ENCODE assay signal across 25 cellular contexts in the genomic region with DNA sequence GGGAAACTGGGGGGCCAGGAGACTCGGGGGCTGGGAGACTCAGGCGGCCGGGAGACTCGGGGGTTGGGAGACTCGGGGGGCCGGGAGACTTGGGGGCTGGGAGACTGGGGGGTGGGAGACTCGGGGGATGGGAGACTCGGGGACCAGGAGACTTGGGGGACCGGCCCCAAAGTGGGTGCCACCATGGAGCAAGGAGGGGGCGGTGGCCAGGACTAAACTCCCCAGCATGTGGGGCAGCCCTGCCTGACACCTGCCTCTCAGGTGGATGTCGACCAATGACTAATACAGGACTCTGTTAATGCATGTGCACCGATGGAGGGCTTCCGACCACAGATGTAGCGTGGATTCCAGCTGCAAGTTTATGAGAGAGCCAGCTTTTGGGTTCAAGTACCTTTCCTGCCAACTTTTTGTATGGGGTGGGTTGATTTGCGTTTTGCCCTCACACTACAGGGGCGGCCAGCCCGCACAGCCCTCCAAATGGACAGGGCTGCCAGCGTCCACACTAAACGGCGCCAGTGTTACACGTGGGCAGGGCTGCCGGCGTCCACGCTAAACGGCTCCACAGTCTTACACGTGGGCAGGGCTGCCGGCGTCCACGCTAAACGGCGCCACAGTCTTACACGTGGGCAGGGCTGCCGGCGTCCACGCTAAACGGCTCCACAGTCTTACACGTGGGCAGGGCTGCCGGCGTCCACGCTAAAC.
DNase-seq lines count a peak whose midpoint lies in the region; ATAC-seq and TF ChIP-seq lines count a peak whose summit lies in the region.
"Had no signal": no experiment of that assay in that cellular context is flagged by ENCODE, and none has a peak within 500 bp of the region (broad histone marks: within the 10 kb centered on the region; RNA-seq: fewer than 3 reads in every experiment).

No MANE protein-coding gene starts in this region.

- H3K36me3 ChIP-seq in heart left ventricle = peaks cover 0 to 31% (median 0%) of the 10 kb centered on the region in 9 donors
- H3K36me3 ChIP-seq in right atrium auricular region = no peaks in the 10 kb centered on the region
- no peaks in the 10 kb centered on the region for H3K36me3 ChIP-seq in endodermal cell (ENCODE audit: control insufficient read depth, insufficient read depth, low read length)
- H3K36me3 ChIP-seq in mucosa of descending colon (ENCODE audit: low read depth) = no peaks in the 10 kb centered on the region
- H3K36me3 ChIP-seq in transverse colon = no peaks in the 10 kb centered on the region
- no peaks in the 10 kb centered on the region for H3K36me3 ChIP-seq in PC-9 (ENCODE audit: low read depth)
- H3K36me3 ChIP-seq: adrenal gland, suprapubic skin, uterus had no signal

- no peak for TF ChIP-seq POLR2A in heart left ventricle (IDR thresholded peaks at IDR 0.05)
- TF ChIP-seq POLR2A in transverse colon (IDR thresholded peaks at IDR 0.05) = no peak

- H3K27ac ChIP-seq in heart left ventricle (no peak overlapping the region), right atrium auricular region (no peak overlapping the region), endodermal cell (ENCODE audit: low read depth, low read length) (peak overlapping the region; percentile 63), transverse colon (no peak overlapping the region), PC-9 (no peak overlapping the region)
- H3K27ac ChIP-seq: adrenal gland, SJSA1 had no signal

- H4K20me1 ChIP-seq in PC-9 (ENCODE audit: insufficient read depth) = no peaks in the 10 kb centered on the region

- no peaks in the 10 kb centered on the region for H3K27me3 ChIP-seq in heart left ventricle
- H3K27me3 ChIP-seq in right atrium auricular region = no peaks in the 10 kb centered on the region
- H3K27me3 ChIP-seq in endodermal cell (ENCODE audit: control insufficient read depth, insufficient read depth, low read length, poor library complexity, severe bottlenecking) = no peaks in the 10 kb centered on the region
- H3K27me3 ChIP-seq in transverse colon = no peaks in the 10 kb centered on the region
- H3K27me3 ChIP-seq in PC-9 (ENCODE audit: insufficient read depth, low read depth) = no peaks in the 10 kb centered on the region
- H3K27me3 ChIP-seq: adrenal gland, SJSA1, suprapubic skin, uterus had no signal

- H3K4me1 ChIP-seq in heart left ventricle = peaks cover 0 to 40% (median 27%) of the 10 kb centered on the region in 12 donors
- H3K4me1 ChIP-seq in right atrium auricular region = peaks cover 0 to 40% of the 10 kb centered on the region in 2 donors
- peaks cover 3% of the 10 kb centered on the region for H3K4me1 ChIP-seq in endodermal cell (ENCODE audit: control insufficient read depth, insufficient read depth, low read length)
- H3K4me1 ChIP-seq in mucosa of descending colon (ENCODE audit: low read depth) = peaks cover 14% of the 10 kb centered on the region
- H3K4me1 ChIP-seq in transverse colon = peaks cover 31 to 39% (median 34%) of the 10 kb centered on the region in 4 donors
- peaks cover 34% of the 10 kb centered on the region for H3K4me1 ChIP-seq in PC-9 (replicated peaks; ENCODE audit: insufficient read depth)

- H3K9me3 ChIP-seq in heart left ventricle = no peaks in the 10 kb centered on the region
- H3K9me3 ChIP-seq in right atrium auricular region = no peaks in the 10 kb centered on the region
- no peaks in the 10 kb centered on the region for H3K9me3 ChIP-seq in endodermal cell (ENCODE audit: control insufficient read depth, low read length)
- no peaks in the 10 kb centered on the region for H3K9me3 ChIP-seq in mucosa of descending colon
- H3K9me3 ChIP-seq in transverse colon = no peaks in the 10 kb centered on the region
- no peaks in the 10 kb centered on the region for H3K9me3 ChIP-seq in PC-9 (ENCODE audit: insufficient read depth, low read depth)
- H3K9me3 ChIP-seq: adrenal gland, SJSA1, suprapubic skin, uterus had no signal

- H3K36me3 Mint-ChIP-seq in endodermal cell (ENCODE audit: low read depth) = peaks cover 16% of the 10 kb centered on the region

- ATAC-seq in heart left ventricle = no peak
- ATAC-seq in mucosa of descending colon = no peak
- ATAC-seq: effector memory CD8-positive, alpha-beta T cell; esophagus mucosa had no signal

- H3K27ac Mint-ChIP-seq in endodermal cell = no peak overlapping the region

- in situ Hi-C loops in transverse colon (cut with MboI; ENCODE audit: low pct_ligation_motif_present in 1 of 4, low pct_unique_long_range_greater_than_20kb in 1 of 4, low sequenced_read_pairs in 3 of 4) = no loop called here

- BruUV-seq in PC-9 (replicated peaks; lab: Mats Ljungman, UMichigan) = no TSS peak

- intact Hi-C loops in heart left ventricle (cut with DNase I) = no loop called here
- intact Hi-C loops in mucosa of descending colon (cut with DNase I, micrococcal nuclease) = no loop called here
- intact Hi-C loops in transverse colon (cut with DNase I; ENCODE audit: low total_unique reads) = no loop called here
- intact Hi-C loops in PC-9 (cut with micrococcal nuclease; ENCODE audit: unreplicated experiment) = no loop called here

- no peaks in the 10 kb centered on the region for H3K9me2 ChIP-seq in PC-9 (ENCODE audit: insufficient read depth)

- no peak overlapping the region for H3K4me3 ChIP-seq in heart left ventricle
- no peak overlapping the region for H3K4me3 ChIP-seq in right atrium auricular region
- H3K4me3 ChIP-seq in endodermal cell (ENCODE audit: low read length) = no peak overlapping the region
- H3K4me3 ChIP-seq in mucosa of descending colon = no peak overlapping the region
- no peak overlapping the region for H3K4me3 ChIP-seq in transverse colon
- H3K4me3 ChIP-seq in PC-9 = no peak overlapping the region
- H3K4me3 ChIP-seq: adrenal gland, SJSA1, suprapubic skin, uterus had no signal

- H2AFZ ChIP-seq in PC-9 = no peak overlapping the region

- TF ChIP-seq CTCF in heart left ventricle (IDR thresholded peaks at IDR 0.05) (no peak), right atrium auricular region (IDR thresholded peaks at IDR 0.05) (no peak), endodermal cell (conservative IDR thresholded peaks at IDR 0.05) (no peak), mucosa of descending colon (IDR thresholded peaks at IDR 0.05) (no peak), transverse colon (IDR thresholded peaks at IDR 0.05) (no peak), PC-9 (conservative IDR thresholded peaks at IDR 0.05) (no peak)

- H3K27me3 Mint-ChIP-seq in endodermal cell (ENCODE audit: insufficient read depth) = no peaks in the 10 kb centered on the region
- H3K27me3 Mint-ChIP-seq: effector memory CD8-positive, alpha-beta T cell had no signal

- CTCF ChIA-PET in PC-9 (lab: Charles Lee) = no interaction called here

- no peak overlapping the region for H3K4me3 Mint-ChIP-seq in endodermal cell
- H3K4me3 Mint-ChIP-seq: effector memory CD8-positive, alpha-beta T cell had no signal

- DNase-seq in heart left ventricle (peak in 4 of 5 donors; percentile 4 to 32 (median 20)), right atrium auricular region (ENCODE audit: low spot score) (no peak), endodermal cell (no peak), mucosa of descending colon (peak in 2 of 3 donors; percentile 19 to 46), transverse colon (peak; percentile 6), PC-9 (no peak)
- no peak for DNase-seq in activated naive CD4-positive, alpha-beta T cell treated with Interleukin-2 at 50 U/mL for 16 hours
- DNase-seq in stimulated activated CD4-positive, alpha-beta T cell treated with anti-CD3 and anti-CD28 coated beads, Interleukin-4, amount 100 ng/mL, for 4 hours = no peak
- DNase-seq: Calu3; effector memory CD8-positive, alpha-beta T cell; foreskin melanocyte; HCEC 1CT; mesendoderm; NCI-H1105; NCI-H187 treated with DMSO at 0.1 percent for 48 hours; NCI-H2171 treated with DMSO at 0.1 percent for 48 hours; NCI-H526; occipital lobe; retina; stimulated activated CD4-positive, alpha-beta T cell treated with anti-CD3 and anti-CD28 coated beads, Interleukin-2, amount 100 ng/mL, for 48 hours had no signal

- peaks cover 4% of the 10 kb centered on the region for H3K4me1 Mint-ChIP-seq in endodermal cell

- no peak for TF ChIP-seq EP300 in transverse colon (IDR thresholded peaks at IDR 0.05; ENCODE audit: low read depth)

- no peak overlapping the region for H3K9ac ChIP-seq in endodermal cell (ENCODE audit: extremely low read depth, low read length, poor library complexity, severe bottlenecking)

- H3K9me3 Mint-ChIP-seq in endodermal cell = peaks cover 7% of the 10 kb centered on the region
- H3K9me3 Mint-ChIP-seq: effector memory CD8-positive, alpha-beta T cell had no signal

- H3K79me2 ChIP-seq in PC-9 (ENCODE audit: low read depth) = no peaks in the 10 kb centered on the region

- peaks cover 5% of the 10 kb centered on the region; the same call in 1 of the 2 replicates for H3F3A ChIP-seq in PC-9 (ENCODE audit: insufficient read depth, low read depth)

- WGBS in heart left ventricle, 4 donors = 94 to 98% (median 97%) methylated on average over 40 of the region's 40 CpGs
- 95 to 97% methylated on average over 13 to 35 of the region's 40 CpGs for WGBS in endodermal cell (ENCODE audit: insufficient coverage in 1 of 2, insufficient read length in 1 of 2), 2 experiments
- 97 to 100% methylated on average over 1 to 37 of the region's 40 CpGs for WGBS in transverse colon (ENCODE audit: low coverage in 1 of 2), 2 donors

- POLR2A ChIA-PET in PC-9 (lab: Charles Lee; ENCODE audit: unreplicated experiment) = no interaction called here

- H3K4me2 ChIP-seq in PC-9 = no peak overlapping the region

Comparison
In these comparisons a context has a peak if more than half of its experiments do, and no peak if none do; other contexts are left out.
1. DNase-seq: peak in heart left ventricle (4 of 5), mucosa of descending colon (2 of 3) and transverse colon (single experiment); none in right atrium auricular region (single experiment), endodermal cell (single experiment), PC-9 (0 of 2), activated naive CD4-positive, alpha-beta T cell treated with Interleukin-2 at 50 U/mL for 16 hours (single experiment) and stimulated activated CD4-positive, alpha-beta T cell treated with anti-CD3 and anti-CD28 coated beads, Interleukin-4, amount 100 ng/mL, for 4 hours (0 of 2).